In genomic region chr1:46184920-46185658, GRCh38 we compare ENCODE assay signal across 11 cellular contexts. TPM values are rescaled to one million over a fixed set of nuclear protein-coding genes. Genes with fewer than 3 reads are reported as not detected.
DNase-seq lines count a peak whose midpoint lies in the region; ATAC-seq and TF ChIP-seq lines count a peak whose summit lies in the region.
"Had no signal": no experiment of that assay in that cellular context is flagged by ENCODE, and none has a peak within 500 bp of the region (broad histone marks: within the 10 kb centered on the region; RNA-seq: fewer than 3 reads in every experiment).

No MANE protein-coding gene starts in this region.

- 71% methylated on average over 7 of the region's 7 CpGs for WGBS in urinary bladder

- H3K27me3 Mint-ChIP-seq in natural killer cell (ENCODE audit: low read depth in 2 of 2) (no peaks in the 10 kb centered on the region), nephron (ENCODE audit: low read depth) (peaks cover 3% of the 10 kb centered on the region)
- H3K27me3 Mint-ChIP-seq in natural killer cell treated with Interleukin-12 subunit alpha and Interleukin-12 subunit beta and Interleukin-15 and Interleukin-18, amount 100 ng/mL, for 72 hours = no peaks in the 10 kb centered on the region

- H3K4me3 ChIP-seq in urinary bladder (ENCODE audit: low read depth, low read length) = no peak overlapping the region

- H3K4me1 ChIP-seq in urinary bladder (ENCODE audit: insufficient read depth) = no peaks in the 10 kb centered on the region

- H3K27ac ChIP-seq in urinary bladder (ENCODE audit: low read depth) = peak overlapping the region; percentile 11

- H3K9me3 Mint-ChIP-seq in natural killer cell (no peaks in the 10 kb centered on the region), nephron (no peaks in the 10 kb centered on the region)
- H3K9me3 Mint-ChIP-seq in natural killer cell treated with Interleukin-12 subunit alpha and Interleukin-12 subunit beta and Interleukin-15 and Interleukin-18, amount 100 ng/mL, for 72 hours = no peaks in the 10 kb centered on the region

- TF ChIP-seq CTCF in natural killer cell (IDR thresholded peaks at IDR 0.05) = no peak
- no peak for TF ChIP-seq CTCF in nephron (IDR thresholded peaks at IDR 0.05; ENCODE audit: unreplicated experiment in 3 of 3)

- intact Hi-C loops in natural killer cell (cut with micrococcal nuclease) = no loop called here

- H3K4me1 Mint-ChIP-seq in natural killer cell (peaks cover 17 to 22% of the 10 kb centered on the region in 2 donors), nephron (peaks cover 22% of the 10 kb centered on the region)
- H3K4me1 Mint-ChIP-seq in natural killer cell treated with Interleukin-12 subunit alpha and Interleukin-12 subunit beta and Interleukin-15 and Interleukin-18, amount 100 ng/mL, for 72 hours (ENCODE audit: low read depth in 2 of 2) = peaks cover 18% of the 10 kb centered on the region in 2 donors

- ATAC-seq in natural killer cell (peak in 1 of 3 donors; percentile 6), GM21423 (IDR thresholded peaks at IDR 0.05; ENCODE audit: unreplicated experiment) (no peak)
- no peak for ATAC-seq in natural killer cell treated with Interleukin-12 subunit alpha and Interleukin-12 subunit beta and Interleukin-15 and Interleukin-18, amount 100 ng/mL, for 72 hours

- DNase-seq in natural killer cell (no peak), dermis blood vessel endothelial cell (no peak)
- DNase-seq in natural killer cell treated with Interleukin-12 subunit alpha and Interleukin-12 subunit beta and Interleukin-15 and Interleukin-18, amount 100 ng/mL, for 72 hours (ENCODE audit: low spot score) = no peak
- DNase-seq: hippocampal formation had no signal

- no peaks in the 10 kb centered on the region for H3K36me3 ChIP-seq in urinary bladder (ENCODE audit: insufficient read depth)

- H3K4me3 Mint-ChIP-seq in natural killer cell = no peak overlapping the region
- H3K4me3 Mint-ChIP-seq in natural killer cell treated with Interleukin-12 subunit alpha and Interleukin-12 subunit beta and Interleukin-15 and Interleukin-18, amount 100 ng/mL, for 72 hours = no peak overlapping the region
- no peak overlapping the region for H3K4me3 Mint-ChIP-seq in nephron

- H3K36me3 Mint-ChIP-seq in natural killer cell (no peaks in the 10 kb centered on the region), nephron (ENCODE audit: low read depth) (peaks cover 21% of the 10 kb centered on the region)
- H3K36me3 Mint-ChIP-seq in natural killer cell treated with Interleukin-12 subunit alpha and Interleukin-12 subunit beta and Interleukin-15 and Interleukin-18, amount 100 ng/mL, for 72 hours = no peaks in the 10 kb centered on the region

- H3K27ac Mint-ChIP-seq in natural killer cell = peak overlapping the region; percentile 58 to 80
- H3K27ac Mint-ChIP-seq in natural killer cell treated with Interleukin-12 subunit alpha and Interleukin-12 subunit beta and Interleukin-15 and Interleukin-18, amount 100 ng/mL, for 72 hours = peak overlapping the region in 1 of 2 donors; percentile 53
- H3K27ac Mint-ChIP-seq in nephron = peak overlapping the region; percentile 71 to 94 (median 89)

RNA-seq across cellular contexts. Expression of gene P3R3URF, which starts 8.8 kb away (rescaled TPM):
- not detected for total RNA-seq in natural killer cell
- not detected for total RNA-seq in natural killer cell treated with Interleukin-12 subunit alpha and Interleukin-12 subunit beta and Interleukin-15 and Interleukin-18, amount 100 ng/mL, for 72 hours
- not detected for total RNA-seq in urinary bladder
- polyA plus RNA-seq in urinary bladder = not detected
- not detected in 2 replicates for total RNA-seq in dermis blood vessel endothelial cell
- total RNA-seq: aorta, posterior vena cava, RPMI7951 had no signal
- polyA plus RNA-seq: aorta, BJ had no signal

RNA-seq across cellular contexts. Expression of gene TSPAN1, which starts 10.2 kb away (rescaled TPM):
- total RNA-seq in natural killer cell (not detected), urinary bladder (7.9 TPM), dermis blood vessel endothelial cell (0.28 and 0.68 TPM in 2 replicates)
- total RNA-seq in natural killer cell treated with Interleukin-12 subunit alpha and Interleukin-12 subunit beta and Interleukin-15 and Interleukin-18, amount 100 ng/mL, for 72 hours = not detected
- polyA plus RNA-seq in urinary bladder = 56.5 TPM

RNA-seq across cellular contexts. Expression of gene POMGNT1, which starts 13.1 kb away (rescaled TPM):
- total RNA-seq in natural killer cell (10 to 100 TPM; 35.8 to 51.3 (median 47.0) TPM), urinary bladder (20.0 TPM), dermis blood vessel endothelial cell (42.4 and 52.3 TPM in 2 replicates)
- total RNA-seq in natural killer cell treated with Interleukin-12 subunit alpha and Interleukin-12 subunit beta and Interleukin-15 and Interleukin-18, amount 100 ng/mL, for 72 hours = 10 to 100 TPM; 46.7 to 61.7 TPM
- 41.0 TPM for polyA plus RNA-seq in urinary bladder

RNA-seq across cellular contexts. Expression of gene LURAP1, which starts 18.0 kb away (rescaled TPM):
- not detected for total RNA-seq in natural killer cell
- not detected for total RNA-seq in natural killer cell treated with Interleukin-12 subunit alpha and Interleukin-12 subunit beta and Interleukin-15 and Interleukin-18, amount 100 ng/mL, for 72 hours
- total RNA-seq in urinary bladder = 3.6 TPM
- 6.0 TPM for polyA plus RNA-seq in urinary bladder
- 1.8 and 2.2 TPM in 2 replicates for total RNA-seq in dermis blood vessel endothelial cell

RNA-seq across cellular contexts. Expression of gene PIK3R3, which starts 52.7 kb away (rescaled TPM):
- 1 to 10 TPM; 5.2 to 6.2 (median 5.4) TPM for total RNA-seq in natural killer cell
- total RNA-seq in natural killer cell treated with Interleukin-12 subunit alpha and Interleukin-12 subunit beta and Interleukin-15 and Interleukin-18, amount 100 ng/mL, for 72 hours = 1 to 10 TPM; 3.3 to 7.4 TPM
- total RNA-seq in urinary bladder = 16.2 TPM
- polyA plus RNA-seq in urinary bladder = 24.7 TPM
- total RNA-seq in dermis blood vessel endothelial cell = 15.8 and 21.0 TPM in 2 replicates
